9 cellular contexts compared by ENCODE assay signal in the genomic region with DNA sequence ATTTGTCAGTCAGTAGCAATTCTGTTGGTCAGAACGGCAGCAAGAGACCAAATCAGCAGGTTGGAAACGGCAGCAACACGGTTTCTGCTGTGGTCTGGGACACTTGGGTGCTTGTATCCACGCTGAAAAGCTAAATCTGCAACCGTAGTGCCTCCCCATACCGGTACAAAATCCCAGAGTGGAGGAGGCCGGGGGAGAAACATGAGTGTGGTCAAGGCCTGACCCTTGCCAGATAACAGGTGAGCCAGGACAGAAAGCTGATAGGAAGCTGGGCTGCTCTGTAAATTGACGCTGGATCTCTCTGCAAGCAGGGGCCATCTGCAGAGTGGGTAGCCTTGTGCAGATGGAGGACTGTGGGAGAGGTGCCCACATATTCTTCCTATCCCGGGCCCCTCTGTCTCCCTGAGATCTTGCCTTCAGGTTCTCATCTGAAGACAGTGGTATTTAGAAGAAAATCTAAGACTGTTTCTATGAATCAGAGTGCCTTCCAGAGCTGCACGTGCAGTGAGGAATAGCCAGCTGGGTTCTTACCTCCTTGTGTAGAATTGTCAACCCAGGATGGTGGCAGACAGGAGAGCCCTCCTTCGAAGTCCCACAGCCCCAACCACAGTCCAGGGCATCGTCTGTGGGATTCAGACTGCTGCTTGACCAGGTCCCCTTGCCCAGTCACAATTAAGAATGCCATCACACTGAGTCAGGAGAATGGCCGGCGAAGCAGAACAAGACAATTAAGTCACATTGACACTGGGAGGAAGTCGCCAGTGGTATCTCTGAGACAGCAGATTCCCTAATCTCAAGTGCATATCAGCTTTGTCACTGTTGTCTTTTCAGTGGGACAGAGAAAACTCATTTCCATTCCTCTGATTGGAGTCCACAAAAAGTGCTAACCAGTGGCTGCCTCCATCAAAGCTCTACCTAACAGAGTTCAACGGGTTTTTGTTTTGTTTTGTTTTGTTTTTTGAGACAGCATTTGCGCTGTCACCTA.
DNase-seq lines count a peak whose midpoint lies in the region; ATAC-seq and TF ChIP-seq lines count a peak whose summit lies in the region.
"Had no signal": no experiment of that assay in that cellular context is flagged by ENCODE, and none has a peak within 500 bp of the region (broad histone marks: within the 10 kb centered on the region; RNA-seq: fewer than 3 reads in every experiment).

No MANE protein-coding gene starts in this region.

- no peaks in the 10 kb centered on the region for H3K9me3 ChIP-seq in naive thymus-derived CD4-positive, alpha-beta T cell (ENCODE audit: control insufficient read depth in 2 of 3, low read length in 3 of 3)
- no peaks in the 10 kb centered on the region for H3K9me3 ChIP-seq in breast epithelium

- peak overlapping the region; percentile 54 for H3K27ac ChIP-seq in naive thymus-derived CD4-positive, alpha-beta T cell (ENCODE audit: low read depth, low read length)
- no peak overlapping the region for H3K27ac ChIP-seq in breast epithelium
- H3K27ac ChIP-seq: VCaP had no signal

- no peaks in the 10 kb centered on the region for H3K9me3 Mint-ChIP-seq in activated CD8-positive, alpha-beta T cell treated with anti-CD3 and anti-CD28 coated beads, Interleukin-2, amount 10 ng/mL, durations not matched to agents 7 days and 5 days (ENCODE audit: insufficient read depth)
- no peaks in the 10 kb centered on the region for H3K9me3 Mint-ChIP-seq in naive thymus-derived CD4-positive, alpha-beta T cell

- intact Hi-C loops in naive thymus-derived CD4-positive, alpha-beta T cell (cut with micrococcal nuclease): loop anchor here (1.0 to 2.0 kb wide), 3 partner anchors 8 to 21 kb away; no protein-coding TSS in a partner anchor
- intact Hi-C loops in breast epithelium (cut with DNase I; ENCODE audit: low total_unique reads): no loop called here

- TF ChIP-seq POLR2A in breast epithelium (IDR thresholded peaks at IDR 0.05): no peak

- POLR2A ChIA-PET in activated CD8-positive, alpha-beta T cell treated with anti-CD3 and anti-CD28 coated beads, Interleukin-2, amount 10 ng/mL, durations not matched to agents 7 days and 5 days (lab: Charles Lee): interaction anchor here (0.5 to 1.7 kb wide), 7 partner anchors 10 to 191 kb away, joined by 3 to 5 read pairs (median 4); partner anchors contain the start of gene RIPOR2
- POLR2A ChIA-PET in naive thymus-derived CD4-positive, alpha-beta T cell (lab: Charles Lee): interaction anchor here (1.0 to 5.4 kb wide), 7 partner anchors 9 to 369 kb away, joined by 3 to 61 read pairs (median 4); partner anchors contain the start of genes ACOT13 and TDP2

- H3K4me3 Mint-ChIP-seq in activated CD8-positive, alpha-beta T cell treated with anti-CD3 and anti-CD28 coated beads, Interleukin-2, amount 10 ng/mL, durations not matched to agents 7 days and 5 days: peak overlapping the region; percentile 73
- H3K4me3 Mint-ChIP-seq in naive thymus-derived CD4-positive, alpha-beta T cell: peak overlapping the region; percentile 73 to 92 (median 83)

- H3K4me1 Mint-ChIP-seq in activated CD8-positive, alpha-beta T cell treated with anti-CD3 and anti-CD28 coated beads, Interleukin-2, amount 10 ng/mL, durations not matched to agents 7 days and 5 days (ENCODE audit: low read depth): peaks cover 67% of the 10 kb centered on the region
- peaks cover 46 to 70% (median 66%) of the 10 kb centered on the region in 7 donors for H3K4me1 Mint-ChIP-seq in naive thymus-derived CD4-positive, alpha-beta T cell

- DNase-seq in ELF-1 (ENCODE audit: low read depth, low spot score) (peak; percentile 30), NCI-H1436 (lab: John Stamatoyannopoulos, UW) (no peak), Kasumi-1 (lab: John Stamatoyannopoulos, UW) (no peak), breast epithelium (ENCODE audit: low spot score in 2 of 2) (no peak), D341Med (ENCODE audit: low spot score) (no peak)
- peak; percentile 39 for DNase-seq in activated CD8-positive, alpha-beta T cell treated with anti-CD3 and anti-CD28 coated beads, Interleukin-2, amount 10 ng/mL, durations not matched to agents 7 days and 5 days
- DNase-seq in naive thymus-derived CD4-positive, alpha-beta T cell: no peak

- peak overlapping the region; percentile 56 for H3K4me3 ChIP-seq in naive thymus-derived CD4-positive, alpha-beta T cell (ENCODE audit: low read length)
- peak overlapping the region in 1 of 3 donors; percentile 12 for H3K4me3 ChIP-seq in breast epithelium

- no peaks in the 10 kb centered on the region for H3K27me3 ChIP-seq in naive thymus-derived CD4-positive, alpha-beta T cell (ENCODE audit: control insufficient read depth in 2 of 2, insufficient read depth in 2 of 2, low read length in 2 of 2)
- no peaks in the 10 kb centered on the region for H3K27me3 ChIP-seq in breast epithelium

- H3K27ac Mint-ChIP-seq in activated CD8-positive, alpha-beta T cell treated with anti-CD3 and anti-CD28 coated beads, Interleukin-2, amount 10 ng/mL, durations not matched to agents 7 days and 5 days: peak overlapping the region; percentile 81
- peak overlapping the region; percentile 71 to 93 (median 83) for H3K27ac Mint-ChIP-seq in naive thymus-derived CD4-positive, alpha-beta T cell

- no peaks in the 10 kb centered on the region for H3K27me3 Mint-ChIP-seq in activated CD8-positive, alpha-beta T cell treated with anti-CD3 and anti-CD28 coated beads, Interleukin-2, amount 10 ng/mL, durations not matched to agents 7 days and 5 days (ENCODE audit: low read depth)
- no peaks in the 10 kb centered on the region for H3K27me3 Mint-ChIP-seq in naive thymus-derived CD4-positive, alpha-beta T cell

- no peaks in the 10 kb centered on the region for H3K36me3 ChIP-seq in naive thymus-derived CD4-positive, alpha-beta T cell (ENCODE audit: control insufficient read depth in 2 of 3, insufficient read depth in 3 of 3, low read length in 3 of 3)
- no peaks in the 10 kb centered on the region for H3K36me3 ChIP-seq in breast epithelium

- CTCF ChIA-PET in activated CD8-positive, alpha-beta T cell treated with anti-CD3 and anti-CD28 coated beads, Interleukin-2, amount 10 ng/mL, durations not matched to agents 7 days and 5 days (lab: Charles Lee): interaction anchor here (0.7 to 7.5 kb wide), 14 partner anchors 10 to 180 kb away, joined by 3 to 113 read pairs (median 6); no protein-coding TSS in a partner anchor
- CTCF ChIA-PET in naive thymus-derived CD4-positive, alpha-beta T cell (lab: Charles Lee): interaction anchor here (0.7 to 3.7 kb wide), 5 partner anchors 9 to 35 kb away, joined by 4 to 20 read pairs (median 4); no protein-coding TSS in a partner anchor

- peaks cover 33 to 45% of the 10 kb centered on the region in 2 donors for H3K4me1 ChIP-seq in naive thymus-derived CD4-positive, alpha-beta T cell (ENCODE audit: control insufficient read depth in 2 of 2, insufficient read depth in 2 of 2, low read length in 2 of 2)
- H3K4me1 ChIP-seq in breast epithelium: no peaks in the 10 kb centered on the region

- TF ChIP-seq CTCF in breast epithelium (IDR thresholded peaks at IDR 0.05): no peak

- H3K36me3 Mint-ChIP-seq in activated CD8-positive, alpha-beta T cell treated with anti-CD3 and anti-CD28 coated beads, Interleukin-2, amount 10 ng/mL, durations not matched to agents 7 days and 5 days (ENCODE audit: low read depth): peaks cover 25% of the 10 kb centered on the region
- peaks cover 0 to 9% (median 0%) of the 10 kb centered on the region in 5 donors for H3K36me3 Mint-ChIP-seq in naive thymus-derived CD4-positive, alpha-beta T cell

- peak; percentile 29 for ATAC-seq in HG03097 (IDR thresholded peaks at IDR 0.05; ENCODE audit: low FRiP score, unreplicated experiment)
- peak; percentile 45 for ATAC-seq in activated CD8-positive, alpha-beta T cell treated with anti-CD3 and anti-CD28 coated beads, Interleukin-2, amount 10 ng/mL, durations not matched to agents 7 days and 5 days
- ATAC-seq in naive thymus-derived CD4-positive, alpha-beta T cell: peak; percentile 76

Comparison
In these comparisons a context has a peak if more than half of its experiments do, and no peak if none do; other contexts are left out.
1. DNase-seq: peak in ELF-1 (single experiment) and activated CD8-positive, alpha-beta T cell treated with anti-CD3 and anti-CD28 coated beads, Interleukin-2, amount 10 ng/mL, durations not matched to agents 7 days and 5 days (single experiment); none in naive thymus-derived CD4-positive, alpha-beta T cell (0 of 9), NCI-H1436 (single experiment), Kasumi-1 (0 of 2), breast epithelium (0 of 2) and D341Med (single experiment).
2. Peak in every context shown above with its lines, with median percentiles within 50 percentile points of each other: ATAC-seq.